In the genomic region with DNA sequence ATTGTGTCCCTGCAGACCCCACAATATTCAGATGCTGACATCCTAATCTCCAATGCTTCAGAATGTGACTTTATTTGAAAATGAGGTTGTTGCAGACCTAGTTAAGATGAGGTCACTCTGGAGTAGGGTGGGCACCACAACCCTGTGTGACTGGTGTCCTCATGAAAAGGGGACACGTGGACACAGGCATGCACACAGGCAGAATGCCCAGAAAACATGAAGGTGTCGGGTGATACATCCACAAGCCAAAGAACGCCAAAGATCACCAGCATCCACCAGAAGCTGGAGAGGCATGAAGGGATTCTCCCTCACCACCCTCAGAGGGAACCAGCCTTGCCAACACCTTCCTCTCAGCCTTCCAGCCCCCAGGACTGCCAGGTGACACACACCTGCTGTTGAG, we compare ENCODE assay signal across 25 cellular contexts.
"Had no signal": no experiment of that assay in that cellular context is flagged by ENCODE, and none has a peak within 500 bp of the region (broad histone marks: within the 10 kb centered on the region; RNA-seq: fewer than 3 reads in every experiment).

No MANE protein-coding gene starts in this region.

- H3K9me3 Mint-ChIP-seq: activated naive CD4-positive, alpha-beta T cell treated with anti-CD3 and anti-CD28 coated beads for 36 hours; activated T-cell treated with anti-CD3 and anti-CD28 coated beads, Interleukin-2, amount 50 U/mL, for 4 hours; T-helper 1 cell treated with Interleukin-12 subunit alpha and Interleukin-12 subunit beta and Interleukin-4 antibody, amounts not matched to agents 30 μg/mL and 1 μg/mL, for 36 hours; WTC11 had no signal

- H3K9me3 ChIP-seq: MG63, Peyer's patch had no signal

- H3K36me3 Mint-ChIP-seq: activated naive CD8-positive, alpha-beta T cell; WTC11 had no signal

- H3K4me3 Mint-ChIP-seq: activated naive CD4-positive, alpha-beta T cell treated with anti-CD3 and anti-CD28 coated beads for 36 hours; activated naive CD8-positive, alpha-beta T cell; activated T-cell treated with anti-CD3 and anti-CD28 coated beads, Interleukin-2, amount 50 U/mL, for 4 hours; T-helper 1 cell treated with Interleukin-12 subunit alpha and Interleukin-12 subunit beta and Interleukin-4 antibody, amounts not matched to agents 30 μg/mL and 1 μg/mL, for 36 hours; WTC11 had no signal

- H3K36me3 ChIP-seq: MG63, Peyer's patch had no signal

- H3K27me3 ChIP-seq: MG63, Peyer's patch had no signal

- H3K27ac ChIP-seq: Peyer's patch, RWPE1 had no signal

- ATAC-seq: activated T-cell treated with anti-CD3 and anti-CD28 coated beads, Interleukin-2, amount 50 U/mL, for 4 hours; WTC11 had no signal

- H3K27ac Mint-ChIP-seq: activated naive CD4-positive, alpha-beta T cell treated with anti-CD3 and anti-CD28 coated beads for 36 hours; activated naive CD8-positive, alpha-beta T cell; T-helper 1 cell treated with Interleukin-12 subunit alpha and Interleukin-12 subunit beta and Interleukin-4 antibody, amounts not matched to agents 30 μg/mL and 1 μg/mL, for 36 hours; WTC11 had no signal

- H3K27me3 Mint-ChIP-seq: activated naive CD8-positive, alpha-beta T cell had no signal

- DNase-seq: activated CD4-positive, alpha-beta T cell treated with anti-CD3 and anti-CD28 coated beads for 48 hours; activated CD4-positive, alpha-beta T cell treated with anti-CD3 and anti-CD28 coated beads, Interleukin-2, amount 50 U/mL, for 4 hours; activated CD4-positive, CD25-positive, alpha-beta regulatory T cell treated with anti-CD3 and anti-CD28 coated beads, Interleukin-2, amount 50 U/mL, for 72 hours; activated CD8-positive, alpha-beta memory T cell treated with anti-CD3 and anti-CD28 coated beads for 24 hours; activated gamma-delta T cell; activated naive CD4-positive, alpha-beta T cell treated with anti-CD3 and anti-CD28 coated beads for 36 hours; activated T-cell treated with anti-CD3 and anti-CD28 coated beads, Interleukin-2, amount 50 U/mL, for 4 hours; central memory CD4-positive, alpha-beta T cell; MG63; MV-4-11; NCI-H1092 treated with DMSO at 0.1 percent for 48 hours; NCI-H1417 treated with DMSO at 0.1 percent for 48 hours; NCI-H1694; NCI-H2029; NCI-H2107; NCI-H2171 treated with DMSO at 0.1 percent for 48 hours; NCI-H226; NCI-H526; NCI-H82; Peyer's patch; SHP77 treated with DMSO at 0.1 percent for 48 hours had no signal

- H3K4me3 ChIP-seq: MG63, Peyer's patch had no signal
